Comparison of ENCODE assay signal across 2 cellular contexts in genomic region chr12:55931780-55932545, GRCh38.
TF ChIP-seq lines count a peak whose summit lies in the region.

No MANE protein-coding gene starts in this region.

TF ChIP-seq in A549, 52 proteins besides CTCF, POLR2A, EP300 and RAD21 (continued from another document):
- TF ChIP-seq ELK1 (IDR thresholded peaks at IDR 0.05; ENCODE audit: low read depth, low read length), result no peak
- no peak for TF ChIP-seq NPAS2 (CRISPR knock-in tag; IDR thresholded peaks at IDR 0.05; ENCODE audit: borderline replicate concordance)
- no peak for TF ChIP-seq KDM5A (IDR thresholded peaks at IDR 0.05)
- no peak for TF ChIP-seq KDM1A (IDR thresholded peaks at IDR 0.05; ENCODE audit: low read depth)
- TF ChIP-seq CHD2 (IDR thresholded peaks at IDR 0.05; ENCODE audit: low read length, partially characterized antibody), result no peak
- TF ChIP-seq TFCP2L1 (CRISPR knock-in tag; IDR thresholded peaks at IDR 0.05), result no peak
- no peak for TF ChIP-seq EHMT2 (IDR thresholded peaks at IDR 0.05; ENCODE audit: low read depth)
- TF ChIP-seq RNF2 (IDR thresholded peaks at IDR 0.05; ENCODE audit: borderline replicate concordance, low read depth), result no peak
- no peak for TF ChIP-seq HOXB5 (CRISPR knock-in tag; IDR thresholded peaks at IDR 0.05)

TF ChIP-seq in SK-N-SH treated with all-trans-retinoic acid at 6 μM for 48 hours, 23 proteins besides CTCF, POLR2A, EP300 and RAD21 (continued from another document):
- TF ChIP-seq CREB5 (CRISPR knock-in tag; IDR thresholded peaks at IDR 0.05; ENCODE audit: low read depth) (no peak), TOX (CRISPR knock-in tag; IDR thresholded peaks at IDR 0.05; ENCODE audit: borderline replicate concordance) (no peak), SNAI2 (CRISPR knock-in tag; IDR thresholded peaks at IDR 0.05) (no peak)
- TF ChIP-seq, protein P1, sequence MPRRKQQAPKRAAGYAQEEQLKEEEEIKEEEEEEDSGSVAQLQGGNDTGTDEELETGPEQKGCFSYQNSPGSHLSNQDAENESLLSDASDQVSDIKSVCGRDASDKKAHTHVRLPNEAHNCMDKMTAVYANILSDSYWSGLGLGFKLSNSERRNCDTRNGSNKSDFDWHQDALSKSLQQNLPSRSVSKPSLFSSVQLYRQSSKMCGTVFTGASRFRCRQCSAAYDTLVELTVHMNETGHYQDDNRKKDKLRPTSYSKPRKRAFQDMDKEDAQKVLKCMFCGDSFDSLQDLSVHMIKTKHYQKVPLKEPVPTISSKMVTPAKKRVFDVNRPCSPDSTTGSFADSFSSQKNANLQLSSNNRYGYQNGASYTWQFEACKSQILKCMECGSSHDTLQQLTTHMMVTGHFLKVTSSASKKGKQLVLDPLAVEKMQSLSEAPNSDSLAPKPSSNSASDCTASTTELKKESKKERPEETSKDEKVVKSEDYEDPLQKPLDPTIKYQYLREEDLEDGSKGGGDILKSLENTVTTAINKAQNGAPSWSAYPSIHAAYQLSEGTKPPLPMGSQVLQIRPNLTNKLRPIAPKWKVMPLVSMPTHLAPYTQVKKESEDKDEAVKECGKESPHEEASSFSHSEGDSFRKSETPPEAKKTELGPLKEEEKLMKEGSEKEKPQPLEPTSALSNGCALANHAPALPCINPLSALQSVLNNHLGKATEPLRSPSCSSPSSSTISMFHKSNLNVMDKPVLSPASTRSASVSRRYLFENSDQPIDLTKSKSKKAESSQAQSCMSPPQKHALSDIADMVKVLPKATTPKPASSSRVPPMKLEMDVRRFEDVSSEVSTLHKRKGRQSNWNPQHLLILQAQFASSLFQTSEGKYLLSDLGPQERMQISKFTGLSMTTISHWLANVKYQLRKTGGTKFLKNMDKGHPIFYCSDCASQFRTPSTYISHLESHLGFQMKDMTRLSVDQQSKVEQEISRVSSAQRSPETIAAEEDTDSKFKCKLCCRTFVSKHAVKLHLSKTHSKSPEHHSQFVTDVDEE (CRISPR knock-in tag; IDR thresholded peaks at IDR 0.05), result no peak
TF ChIP-seq in SK-N-SH treated with all-trans-retinoic acid at 6 μM for 48 hours: peak in this region for 0.
